In the genomic region with DNA sequence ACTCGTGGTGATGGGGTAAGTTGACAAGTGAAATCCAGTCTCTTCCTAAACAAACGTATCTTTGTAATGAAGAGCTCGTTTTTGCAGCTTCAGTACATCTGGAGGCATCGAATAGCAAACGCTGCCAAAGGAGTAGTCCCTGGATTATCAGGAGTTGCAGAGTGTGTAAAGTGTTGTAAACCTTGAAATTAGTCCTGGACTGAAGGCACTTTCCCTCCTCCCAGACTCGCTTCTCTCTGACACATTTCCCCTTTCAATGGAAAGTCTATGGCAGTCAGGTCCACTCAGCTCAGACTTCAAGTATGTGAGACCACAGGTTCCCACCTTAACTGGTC, we compare ENCODE assay signal across 8 cellular contexts. TPM values are rescaled to one million over a fixed set of nuclear protein-coding genes. Genes with fewer than 3 reads are reported as not detected.
DNase-seq lines count a peak whose midpoint lies in the region; ATAC-seq and TF ChIP-seq lines count a peak whose summit lies in the region.

No MANE protein-coding gene starts in this region.

- H3K27me3 ChIP-seq in colonic mucosa, result no peaks in the 10 kb centered on the region

- no peaks in the 10 kb centered on the region for H3K27me3 Mint-ChIP-seq in IgD-negative memory B cell
- no peaks in the 10 kb centered on the region for H3K27me3 Mint-ChIP-seq in natural killer cell (ENCODE audit: low read depth in 2 of 2)

- intact Hi-C loops in colonic mucosa (cut with DNase I), result no loop called here
- intact Hi-C loops in natural killer cell (cut with micrococcal nuclease), result loop anchor here (5.0 kb wide), 1 partner anchor 38 kb away; the partner anchor contains the start of gene MAPKAP1

- peak overlapping the region; percentile 95 to 100 (median 99) for H3K4me3 Mint-ChIP-seq in IgD-negative memory B cell
- H3K4me3 Mint-ChIP-seq in natural killer cell, result peak overlapping the region; percentile 94

- DNase-seq in AG10803 (ENCODE audit: low read depth), result no peak
- no peak for DNase-seq in colonic mucosa
- DNase-seq in natural killer cell, result no peak
- no peak for DNase-seq in NCI-H1436 (lab: John Stamatoyannopoulos, UW)
- DNase-seq in DMS 273 (lab: John Stamatoyannopoulos, UW; ENCODE audit: unreplicated experiment), result no peak
- no peak for DNase-seq in RPMI8226

- peak overlapping the region; percentile 87 for H3K27ac ChIP-seq in colonic mucosa

- ATAC-seq in natural killer cell (no peak), HG03520 (IDR thresholded peaks at IDR 0.05; ENCODE audit: unreplicated experiment) (no peak)

- no peaks in the 10 kb centered on the region for H3K9me3 Mint-ChIP-seq in IgD-negative memory B cell
- H3K9me3 Mint-ChIP-seq in natural killer cell, result no peaks in the 10 kb centered on the region

- peak overlapping the region; percentile 94 to 100 (median 99) for H3K27ac Mint-ChIP-seq in IgD-negative memory B cell
- peak overlapping the region; percentile 88 to 91 for H3K27ac Mint-ChIP-seq in natural killer cell

- no peaks in the 10 kb centered on the region for H3K36me3 ChIP-seq in colonic mucosa

- H3K4me3 ChIP-seq in AG10803 (ENCODE audit: low read length) (peak overlapping the region; percentile 73), colonic mucosa (peak overlapping the region; percentile 59)

- H3K36me3 Mint-ChIP-seq in IgD-negative memory B cell (peaks cover 3% of the 10 kb centered on the region), natural killer cell (no peaks in the 10 kb centered on the region)

- H3K4me1 Mint-ChIP-seq in IgD-negative memory B cell, result peaks cover 11 to 23% (median 18%) of the 10 kb centered on the region in 3 donors
- H3K4me1 Mint-ChIP-seq in natural killer cell, result peaks cover 29 to 33% of the 10 kb centered on the region in 2 donors

- H3K9me3 ChIP-seq in colonic mucosa, result no peaks in the 10 kb centered on the region

- TF ChIP-seq CTCF in AG10803 (conservative IDR thresholded peaks at IDR 0.05; ENCODE audit: low read length), result no peak
- no peak for TF ChIP-seq CTCF in colonic mucosa (IDR thresholded peaks at IDR 0.05)
- TF ChIP-seq CTCF in natural killer cell (IDR thresholded peaks at IDR 0.05), result no peak

- H3K4me1 ChIP-seq in colonic mucosa, result peaks cover 3% of the 10 kb centered on the region

- peak overlapping the region in 1 of 2 donors; percentile 19 for H3K9ac ChIP-seq in colonic mucosa (ENCODE audit: low read depth in 2 of 2, low read length in 2 of 2)

RNA-seq across cellular contexts. Expression of gene PBX3, which starts 1.5 kb away (rescaled TPM):
- polyA plus RNA-seq in IgD-negative memory B cell, result 7.2 TPM
- total RNA-seq in colonic mucosa (10 to 100 TPM; 15.1 to 21.1 TPM), natural killer cell (10 to 100 TPM; 42.1 to 46.9 (median 44.6) TPM)

RNA-seq across cellular contexts. Expression of gene MAPKAP1, which starts 38.6 kb away (rescaled TPM):
- polyA plus RNA-seq in IgD-negative memory B cell, result 74.7 TPM
- total RNA-seq in colonic mucosa (10 to 100 TPM; 54.9 to 70.1 TPM), natural killer cell (10 to 100 TPM; 51.1 to 73.0 (median 58.8) TPM)
